Comparison of ENCODE assay signal across 15 cellular contexts in genomic region chr2:16870677-16871076, GRCh38.
"Had no signal": no experiment of that assay in that cellular context is flagged by ENCODE, and none has a peak within 500 bp of the region (broad histone marks: within the 10 kb centered on the region; RNA-seq: fewer than 3 reads in every experiment).

No MANE protein-coding gene starts in this region.

- ATAC-seq: activated CD8-positive, alpha-beta T cell treated with anti-CD3 and anti-CD28 coated beads, Interleukin-2, amount 10 ng/mL, durations not matched to agents 7 days and 5 days; gastrocnemius medialis; heart right ventricle; left lobe of liver; stimulated activated effector memory CD8-positive, alpha-beta T cell treated with anti-CD3 and anti-CD28 coated beads, Interleukin-12 subunit alpha, Interleukin-12 subunit beta, amount 100 ng/mL, for 72 hours had no signal

- DNase-seq: activated CD4-positive, alpha-beta T cell treated with anti-CD3 and anti-CD28 coated beads, Interleukin-2, amount 10 ng/mL, durations not matched to agents 24 days and 14 days; activated CD4-positive, CD25-positive, alpha-beta regulatory T cell; activated CD8-positive, alpha-beta memory T cell treated with anti-CD3 and anti-CD28 coated beads, Interleukin-2, amount 50 U/mL, for 48 hours; activated CD8-positive, alpha-beta T cell treated with anti-CD3 and anti-CD28 coated beads, Interleukin-2, amount 10 ng/mL, durations not matched to agents 7 days and 5 days; activated gamma-delta T cell treated with Interleukin-2 at 50 U/mL for 16 hours; activated naive CD8-positive, alpha-beta T cell treated with anti-CD3 and anti-CD28 coated beads for 36 hours; amygdala; effector memory CD4-positive, alpha-beta T cell; gastrocnemius medialis; heart right ventricle; retina; substantia nigra; trophoblast cell had no signal

- H3K4me3 ChIP-seq: gastrocnemius medialis, heart right ventricle had no signal
